ENCODE assay signal across 1 cellular context in genomic region chrX:103359605-103360004, GRCh38. TPM values are rescaled to one million over a fixed set of nuclear protein-coding genes. Genes with fewer than 3 reads are reported as not detected.
"Had no signal": no experiment of that assay in that cellular context is flagged by ENCODE, and none has a peak within 500 bp of the region (broad histone marks: within the 10 kb centered on the region; RNA-seq: fewer than 3 reads in every experiment).

No MANE protein-coding gene starts in this region.

RNA-seq across cellular contexts. Expression of gene TCEAL7, which starts 29.6 kb away (rescaled TPM):
- total RNA-seq: NCI-H460 had no signal
